In genomic region chr9:114551750-114552685, GRCh38 we compare ENCODE assay signal across 9 cellular contexts. TPM values are rescaled to one million over a fixed set of nuclear protein-coding genes. Genes with fewer than 3 reads are reported as not detected.
DNase-seq lines count a peak whose midpoint lies in the region; ATAC-seq lines count a peak whose summit lies in the region.
"Had no signal": no experiment of that assay in that cellular context is flagged by ENCODE, and none has a peak within 500 bp of the region (broad histone marks: within the 10 kb centered on the region; RNA-seq: fewer than 3 reads in every experiment).

No MANE protein-coding gene starts in this region.

- peak overlapping the region; percentile 51 for H3K27ac Mint-ChIP-seq in dendritic cell treated with granulocyte-macrophage colony-stimulating factor and Interleukin-4, amounts not matched to agents 40 ng/mL and 50 ng/mL, for 4 days

- H3K4me1 Mint-ChIP-seq in dendritic cell treated with granulocyte-macrophage colony-stimulating factor and Interleukin-4, amounts not matched to agents 40 ng/mL and 50 ng/mL, for 4 days (ENCODE audit: low read depth), result peaks cover 41% of the 10 kb centered on the region

- ATAC-seq in GM21737 (IDR thresholded peaks at IDR 0.05; ENCODE audit: unreplicated experiment), result no peak

- DNase-seq in AG20443 (ENCODE audit: low spot score), result peak; percentile 96
- peak; percentile 40 for DNase-seq in MV-4-11 (lab: John Stamatoyannopoulos, UW)
- peak; percentile 96 for DNase-seq in myocyte (ENCODE audit: low read depth)
- no peak for DNase-seq in NCI-H2029 (lab: John Stamatoyannopoulos, UW)
- DNase-seq in anterior cingulate cortex (lab: John Stamatoyannopoulos, UW), result no peak
- DNase-seq in NCI-H446 treated with DMSO at 0.1 percent for 48 hours (lab: John Stamatoyannopoulos, UW), result no peak
- DNase-seq: midbrain had no signal

- no peak overlapping the region for H3K4me3 Mint-ChIP-seq in dendritic cell treated with granulocyte-macrophage colony-stimulating factor and Interleukin-4, amounts not matched to agents 40 ng/mL and 50 ng/mL, for 4 days

- H3K36me3 Mint-ChIP-seq in dendritic cell treated with granulocyte-macrophage colony-stimulating factor and Interleukin-4, amounts not matched to agents 40 ng/mL and 50 ng/mL, for 4 days (ENCODE audit: low read depth), result no peaks in the 10 kb centered on the region

- no peaks in the 10 kb centered on the region for H3K9me3 Mint-ChIP-seq in dendritic cell treated with granulocyte-macrophage colony-stimulating factor and Interleukin-4, amounts not matched to agents 40 ng/mL and 50 ng/mL, for 4 days

- peaks cover 2% of the 10 kb centered on the region for H3K27me3 Mint-ChIP-seq in dendritic cell treated with granulocyte-macrophage colony-stimulating factor and Interleukin-4, amounts not matched to agents 40 ng/mL and 50 ng/mL, for 4 days

- intact Hi-C loops in dendritic cell treated with granulocyte-macrophage colony-stimulating factor and Interleukin-4, amounts not matched to agents 40 ng/mL and 50 ng/mL, for 4 days (cut with micrococcal nuclease), result loop anchor here (10.0 kb wide), 1 partner anchor 47 kb away; the partner anchor contains the start of gene WHRN

RNA-seq across cellular contexts. Expression of gene ATP6V1G1, which starts 35.6 kb away (rescaled TPM):
- total RNA-seq in myocyte, result 129 and 215 TPM in 2 replicates
- polyA plus RNA-seq in myocyte (2012), result 135 TPM

RNA-seq across cellular contexts. Expression of gene WHRN, which starts 46.7 kb away (rescaled TPM):
- total RNA-seq in myocyte, result 1.7 and 1.9 TPM in 2 replicates
- 4.7 TPM for polyA plus RNA-seq in myocyte (2012)

RNA-seq across cellular contexts. Expression of gene TMEM268, which starts 59.1 kb away (rescaled TPM):
- total RNA-seq in myocyte, result 4.1 and 7.4 TPM in 2 replicates
- 8.2 TPM for polyA plus RNA-seq in myocyte (2012)

Comparison
In these comparisons a context has a peak if more than half of its experiments do, and no peak if none do; other contexts are left out.
1. DNase-seq: peak in AG20443 (single experiment), MV-4-11 (single experiment) and myocyte (single experiment); none in NCI-H2029 (single experiment), anterior cingulate cortex (0 of 58) and NCI-H446 treated with DMSO at 0.1 percent for 48 hours (single experiment).